25 cellular contexts compared by ENCODE assay signal in genomic region chr4:87278335-87278794, GRCh38. TPM values are rescaled to one million over a fixed set of nuclear protein-coding genes. Genes with fewer than 3 reads are reported as not detected.
"Had no signal": no experiment of that assay in that cellular context is flagged by ENCODE, and none has a peak within 500 bp of the region (broad histone marks: within the 10 kb centered on the region; RNA-seq: fewer than 3 reads in every experiment).

No MANE protein-coding gene starts in this region.

- DNase-seq: effector CD4-positive, alpha-beta T cell; endodermal cell; erythroblast; foreskin keratinocyte; head of caudate nucleus; hippocampal formation; left ventricle myocardium inferior; mesendoderm; naive thymus-derived CD4-positive, alpha-beta T cell; occipital lobe; retina; sigmoid colon; stimulated activated CD4-positive, alpha-beta T cell treated with anti-CD3 and anti-CD28 coated beads, Interleukin-2, amount 100 ng/mL, for 24 hours; stimulated activated CD4-positive, alpha-beta T cell treated with anti-CD3 and anti-CD28 coated beads, Interleukin-4, amount 100 ng/mL, for 4 hours; stimulated activated naive B cell treated with anti-CD40 and anti-IgM and Interleukin-4, amounts not matched to agents 10 μg/mL and 1 μg/mL and 100 μg/mL, for 72 hours; stomach; substantia nigra; transverse colon had no signal

- H3K9me3 ChIP-seq: left ventricle myocardium inferior, prostate gland, sigmoid colon, stomach, thoracic aorta, transverse colon had no signal

- H3K36me3 ChIP-seq: left ventricle myocardium inferior, prostate gland, sigmoid colon, stomach, thoracic aorta, transverse colon had no signal

- H3K27me3 ChIP-seq: sigmoid colon, stomach, transverse colon had no signal

- FAIRE-seq: endothelial cell of umbilical vein had no signal

- H3K4me3 ChIP-seq: coronary artery, left ventricle myocardium inferior, lung, prostate gland, sigmoid colon, skin epidermis, stomach, thoracic aorta, transverse colon had no signal

- H2AFZ ChIP-seq: parathyroid adenoma had no signal

- ATAC-seq: foreskin keratinocyte; naive thymus-derived CD4-positive, alpha-beta T cell; stimulated activated naive B cell treated with anti-CD40 and anti-IgM and Interleukin-4, amounts not matched to agents 10 μg/mL and 1 μg/mL and 100 μg/mL, for 72 hours had no signal

- H3K27ac ChIP-seq: coronary artery, foreskin keratinocyte, left ventricle myocardium inferior, parathyroid adenoma, prostate gland, sigmoid colon, skin epidermis, stomach, thoracic aorta, transverse colon had no signal

- H3K4me1 Mint-ChIP-seq: endodermal cell; naive thymus-derived CD4-positive, alpha-beta T cell; stimulated activated naive B cell treated with anti-CD40 and anti-IgM and Interleukin-4, amounts not matched to agents 10 μg/mL and 1 μg/mL and 100 μg/mL, for 72 hours had no signal

- H3K36me3 Mint-ChIP-seq: naive thymus-derived CD4-positive, alpha-beta T cell; stimulated activated naive B cell treated with anti-CD40 and anti-IgM and Interleukin-4, amounts not matched to agents 10 μg/mL and 1 μg/mL and 100 μg/mL, for 72 hours had no signal

- H3K9ac ChIP-seq: parathyroid adenoma had no signal

- H3K4me3 Mint-ChIP-seq: endodermal cell; naive thymus-derived CD4-positive, alpha-beta T cell; stimulated activated naive B cell treated with anti-CD40 and anti-IgM and Interleukin-4, amounts not matched to agents 10 μg/mL and 1 μg/mL and 100 μg/mL, for 72 hours had no signal

- H3K4me1 ChIP-seq: foreskin keratinocyte, left ventricle myocardium inferior, parathyroid adenoma, prostate gland, sigmoid colon, stomach, transverse colon had no signal

- H3K27ac Mint-ChIP-seq: endodermal cell; naive thymus-derived CD4-positive, alpha-beta T cell; stimulated activated naive B cell treated with anti-CD40 and anti-IgM and Interleukin-4, amounts not matched to agents 10 μg/mL and 1 μg/mL and 100 μg/mL, for 72 hours had no signal

- H3K79me2 ChIP-seq: parathyroid adenoma had no signal

RNA-seq across cellular contexts. Expression of gene HSD17B13, which starts 44.3 kb away (rescaled TPM):
- total RNA-seq: endothelial cell of umbilical vein had no signal
- polyA plus RNA-seq: foreskin keratinocyte had no signal
